Comparison of ENCODE assay signal across 10 cellular contexts in genomic region chr7:136677456-136678365, GRCh38.
DNase-seq lines count a peak whose midpoint lies in the region; ATAC-seq, FAIRE-seq and TF ChIP-seq lines count a peak whose summit lies in the region.
"Had no signal": no experiment of that assay in that cellular context is flagged by ENCODE, and none has a peak within 500 bp of the region (broad histone marks: within the 10 kb centered on the region; RNA-seq: fewer than 3 reads in every experiment).

No MANE protein-coding gene starts in this region.

- POLR2A ChIA-PET in RWPE1 (lab: Yijun Ruan, JAX; ENCODE audit: low non-redundant PET): no interaction called here

- peak; percentile 21 for DNase-seq in GM03348 (ENCODE audit: low spot score)
- peak; percentile 3 for DNase-seq in RWPE1 (ENCODE audit: low spot score)
- DNase-seq in hepatic stellate cell (ENCODE audit: low spot score): peak; percentile 5
- DNase-seq in immature natural killer cell: no peak
- DNase-seq in T-helper 1 cell: no peak
- DNase-seq in germinal center (ENCODE audit: low spot score): no peak
- DNase-seq in D721Med (ENCODE audit: insufficient read length, low spot score): no peak
- DNase-seq: DMS79 had no signal

- TF ChIP-seq CTCF in RWPE1 (conservative IDR thresholded peaks at IDR 0.05; ENCODE audit: low read depth): no peak
- no peak for TF ChIP-seq CTCF in D721Med (IDR thresholded peaks at IDR 0.05; ENCODE audit: insufficient read depth, missing control alignments)

- H3K27ac ChIP-seq in RWPE1: peak overlapping the region; percentile 66

- H3K4me1 Mint-ChIP-seq in immature natural killer cell: no peaks in the 10 kb centered on the region
- H3K4me1 Mint-ChIP-seq: activated T-helper 17 cell treated with anti-CD3 and anti-CD28 coated beads, Interleukin-2, amount 50 U/mL, for 72 hours had no signal

- no peak overlapping the region for H3K27ac Mint-ChIP-seq in immature natural killer cell
- H3K27ac Mint-ChIP-seq: activated T-helper 17 cell treated with anti-CD3 and anti-CD28 coated beads, Interleukin-2, amount 50 U/mL, for 72 hours had no signal

- H3K36me3 Mint-ChIP-seq in immature natural killer cell: no peaks in the 10 kb centered on the region

- no peaks in the 10 kb centered on the region for H3K27me3 Mint-ChIP-seq in immature natural killer cell (ENCODE audit: low read depth in 3 of 3)
- H3K27me3 Mint-ChIP-seq: activated T-helper 17 cell treated with anti-CD3 and anti-CD28 coated beads, Interleukin-2, amount 50 U/mL, for 72 hours had no signal

- ATAC-seq in HG03159 (IDR thresholded peaks at IDR 0.05; ENCODE audit: unreplicated experiment): peak; percentile 63
- ATAC-seq: activated T-helper 17 cell treated with anti-CD3 and anti-CD28 coated beads, Interleukin-2, amount 50 U/mL, for 72 hours had no signal

- FAIRE-seq in D721Med (lab: Jason Lieb, UNC): no peak

- H3K4me3 Mint-ChIP-seq in immature natural killer cell: no peak overlapping the region
- H3K4me3 Mint-ChIP-seq: activated T-helper 17 cell treated with anti-CD3 and anti-CD28 coated beads, Interleukin-2, amount 50 U/mL, for 72 hours had no signal

- peaks cover 3 to 57% (median 24%) of the 10 kb centered on the region in 6 donors for H3K9me3 Mint-ChIP-seq in immature natural killer cell

- CTCF ChIA-PET in RWPE1 (lab: Yijun Ruan, JAX): no interaction called here

Comparison
In these comparisons a context has a peak if more than half of its experiments do, and no peak if none do; other contexts are left out.
1. DNase-seq: peak in GM03348 (single experiment), RWPE1 (single experiment) and hepatic stellate cell (single experiment); none in immature natural killer cell (0 of 3), T-helper 1 cell (0 of 5), germinal center (single experiment) and D721Med (single experiment).